Comparison of ENCODE assay signal across 8 cellular contexts in the genomic region with DNA sequence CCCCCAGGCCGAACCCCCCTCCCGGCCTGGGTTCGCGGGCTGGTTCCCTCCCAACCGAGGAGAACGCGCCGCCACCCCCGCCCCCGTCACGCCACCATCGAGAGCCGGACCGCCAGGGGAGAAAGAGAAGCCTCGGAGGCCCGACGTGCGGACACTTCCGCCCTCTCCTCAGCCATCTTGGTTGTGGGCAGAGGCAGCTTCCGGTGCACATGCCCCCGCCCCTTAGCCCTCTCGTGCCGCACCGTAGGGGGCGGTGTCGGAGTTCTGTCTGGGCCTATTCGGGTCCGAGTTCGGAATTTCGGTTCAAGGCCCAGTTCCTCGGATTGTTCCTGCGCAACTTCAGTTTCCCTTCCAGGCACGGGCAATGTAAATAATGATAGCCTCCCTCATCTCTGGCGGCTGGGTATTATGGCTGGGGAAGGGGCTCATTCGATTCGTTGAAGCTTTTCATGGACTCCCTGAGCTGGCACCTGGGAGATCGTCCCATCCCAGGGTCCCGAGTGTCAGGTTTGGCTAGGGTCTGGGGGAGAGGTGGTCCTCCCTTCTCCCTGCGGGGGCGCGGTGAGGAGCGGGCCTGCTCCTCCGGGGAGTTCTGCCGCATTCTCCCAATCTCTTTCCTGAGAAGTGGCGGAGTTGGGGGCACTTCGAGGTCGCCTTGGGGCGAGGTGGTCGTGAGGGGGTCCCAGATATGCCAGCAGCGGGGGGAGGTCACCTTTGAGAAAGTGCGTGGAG. TPM values are rescaled to one million over a fixed set of nuclear protein-coding genes. Genes with fewer than 3 reads are reported as not detected.
A peak's percentile ranks its signal among the peaks of the same experiment; 100 is the strongest.
DNase-seq lines count a peak whose midpoint lies in the region; TF ChIP-seq lines count a peak whose summit lies in the region.

A gene with protein sequence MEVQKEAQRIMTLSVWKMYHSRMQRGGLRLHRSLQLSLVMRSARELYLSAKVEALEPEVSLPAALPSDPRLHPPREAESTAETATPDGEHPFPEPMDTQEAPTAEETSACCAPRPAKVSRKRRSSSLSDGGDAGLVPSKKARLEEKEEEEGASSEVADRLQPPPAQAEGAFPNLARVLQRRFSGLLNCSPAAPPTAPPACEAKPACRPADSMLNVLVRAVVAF (plus strand): TSS at position 225 of the 732 bp plus-strand sequence. CDS start 2,776 bp downstream, outside the sequence.
Gene STX10 (minus strand): TSS at position 189 of the 732 bp plus-strand sequence. CDS start 202 bp downstream, outside the sequence.

- peak within 1 kb of the TSS; percentile 83 for H2BK15ac ChIP-seq in neuronal stem cell (ENCODE audit: low read length)

- no CpG with 5 or more reads among the region's 51 CpGs for WGBS in neuronal stem cell (ENCODE audit: extremely low coverage in 2 of 2, insufficient read length in 2 of 2, insufficient replicate concordance in 1 of 2), 2 donors

- TF ChIP-seq CTCF in subcutaneous adipose tissue (IDR thresholded peaks at IDR 0.05; ENCODE audit: low read depth), result no peak

- DNase-seq in EH (ENCODE audit: low read depth), result peak; percentile 95
- peak; percentile 96 for DNase-seq in H7
- peak; percentile 97 for DNase-seq in MV-4-11 (lab: John Stamatoyannopoulos, UW)
- DNase-seq in SK-N-DZ (ENCODE audit: low spot score), result peak; percentile 85
- DNase-seq in activated naive CD4-positive, alpha-beta T cell (lab: John Stamatoyannopoulos, UW), result peak; percentile 73 to 91 (median 84)
- DNase-seq in foreskin melanocyte, result peak; percentile 91
- peak; percentile 80 for DNase-seq in neuronal stem cell (ENCODE audit: low spot score)

- peak within 1 kb of the TSS; percentile 75 for H3K14ac ChIP-seq in neuronal stem cell (ENCODE audit: low read length)

- H3K27me3 ChIP-seq in H7 (ENCODE audit: control insufficient read depth, insufficient read depth, low read length) (no peaks in the 10 kb centered on the region), neuronal stem cell (ENCODE audit: control insufficient read depth in 3 of 3, insufficient read depth in 3 of 3, low read depth in 1 of 3, low read length in 3 of 3) (no peaks in the 10 kb centered on the region)

- H2BK120ac ChIP-seq in neuronal stem cell (ENCODE audit: low read depth, low read length), result peak within 1 kb of the TSS; percentile 38

- H2BK5ac ChIP-seq in neuronal stem cell (ENCODE audit: low read length), result peak within 1 kb of the TSS; percentile 95

- H3K4ac ChIP-seq in neuronal stem cell (ENCODE audit: low read length), result peak within 1 kb of the TSS; percentile 53

- peak within 1 kb of the TSS; percentile 99 for H2AK5ac ChIP-seq in neuronal stem cell (ENCODE audit: low read depth, low read length)

- H3K79me1 ChIP-seq in neuronal stem cell (ENCODE audit: low read depth, low read length), result peaks cover 13% of the 10 kb centered on the region

- peak within 1 kb of the TSS; percentile 94 for H3K4me3 ChIP-seq in H7 (ENCODE audit: insufficient read depth, low read depth, low read length)
- peak within 1 kb of the TSS; percentile 69 to 94 for H3K4me3 ChIP-seq in neuronal stem cell (ENCODE audit: low read length in 2 of 2)

- H2AFZ ChIP-seq in neuronal stem cell (ENCODE audit: low read length), result peak within 1 kb of the TSS; percentile 94

- no peaks in the 10 kb centered on the region for H3K9me3 ChIP-seq in neuronal stem cell (replicated peaks in 1 of 2; ENCODE audit: control insufficient read depth in 2 of 2, insufficient read depth in 1 of 2, low read depth in 1 of 2, low read length in 2 of 2)

- peak within 1 kb of the TSS; percentile 92 for H3K23ac ChIP-seq in neuronal stem cell (ENCODE audit: low read depth, low read length, poor library complexity)

- H2BK12ac ChIP-seq in neuronal stem cell (ENCODE audit: low read length), result peak within 1 kb of the TSS; percentile 2

- H4K8ac ChIP-seq in neuronal stem cell (ENCODE audit: low read depth, low read length), result no peak within 1 kb of the TSS

- peak within 1 kb of the TSS; percentile 81 for H3K27ac ChIP-seq in neuronal stem cell (replicated peaks; ENCODE audit: low read length)

- peak within 1 kb of the TSS; percentile 97 for H3K9ac ChIP-seq in neuronal stem cell (ENCODE audit: low read depth, low read length, poor library complexity)

- H4K91ac ChIP-seq in neuronal stem cell (ENCODE audit: low read depth, low read length, poor library complexity), result no peak within 1 kb of the TSS

- peak within 1 kb of the TSS; percentile 96 for H3K18ac ChIP-seq in neuronal stem cell (ENCODE audit: low read length)

- H3K4me1 ChIP-seq in neuronal stem cell (ENCODE audit: control insufficient read depth in 2 of 2, insufficient read depth in 1 of 2, low read depth in 1 of 2, low read length in 2 of 2), result peaks cover 3 to 6% of the 10 kb centered on the region in 2 donors

- peak within 1 kb of the TSS; percentile 84 for H3K4me2 ChIP-seq in neuronal stem cell (ENCODE audit: insufficient read depth, low read length, poor library complexity, severe bottlenecking)

- H3K36me3 ChIP-seq in H7 (replicated peaks; ENCODE audit: control insufficient read depth, insufficient read depth, low read length) (peaks cover 3% of the 10 kb centered on the region), neuronal stem cell (replicated peaks in 1 of 2; ENCODE audit: control insufficient read depth in 2 of 2, insufficient read depth in 2 of 2, low read length in 2 of 2) (peaks cover 0 to 14% of the 10 kb centered on the region in 2 donors)

RNA-seq across cellular contexts. Expression of the first gene that starts in this region (rescaled TPM):
- total RNA-seq in H7 (2014; rRNA removed; shearing (Covaris generic)), result 34.5 and 56.4 TPM in 2 replicates
- polyA plus RNA-seq in SK-N-DZ (2014; cell fraction: cytosol; rRNA removed), result 22.6 and 22.7 TPM in 2 replicates
- 27.7 and 36.1 TPM in 2 replicates for polyA plus RNA-seq in SK-N-DZ (2014; cell fraction: nucleus; rRNA removed)
- polyA plus RNA-seq in neuronal stem cell (2013, experiment 1 of 2), result 64.6 TPM
- 64.5 TPM for polyA plus RNA-seq in neuronal stem cell (2013, experiment 2 of 2)
- total RNA-seq in subcutaneous adipose tissue, result 10 to 100 TPM; 14.5 to 52.6 (median 20.2) TPM

RNA-seq across cellular contexts. Expression of gene STX10, which starts in this region (rescaled TPM):
- total RNA-seq in H7 (2014; rRNA removed; shearing (Covaris generic)), result 60.1 and 60.7 TPM in 2 replicates
- 88.3 and 135 TPM in 2 replicates for polyA plus RNA-seq in SK-N-DZ (2014; cell fraction: cytosol; rRNA removed)
- polyA plus RNA-seq in SK-N-DZ (2014; cell fraction: nucleus; rRNA removed), result 230 and 272 TPM in 2 replicates
- polyA plus RNA-seq in neuronal stem cell (2013, experiment 1 of 2), result 35.3 TPM
- 33.1 TPM for polyA plus RNA-seq in neuronal stem cell (2013, experiment 2 of 2)
- total RNA-seq in subcutaneous adipose tissue, result 10 to 100 TPM; 50.5 to 98.4 (median 72.6) TPM

Comparison
In these comparisons a context has a peak if more than half of its experiments do, and no peak if none do; other contexts are left out.
1. Peak in every context shown above with its lines: DNase-seq, H3K4me3 ChIP-seq and H3K27ac ChIP-seq.